In the genomic region with DNA sequence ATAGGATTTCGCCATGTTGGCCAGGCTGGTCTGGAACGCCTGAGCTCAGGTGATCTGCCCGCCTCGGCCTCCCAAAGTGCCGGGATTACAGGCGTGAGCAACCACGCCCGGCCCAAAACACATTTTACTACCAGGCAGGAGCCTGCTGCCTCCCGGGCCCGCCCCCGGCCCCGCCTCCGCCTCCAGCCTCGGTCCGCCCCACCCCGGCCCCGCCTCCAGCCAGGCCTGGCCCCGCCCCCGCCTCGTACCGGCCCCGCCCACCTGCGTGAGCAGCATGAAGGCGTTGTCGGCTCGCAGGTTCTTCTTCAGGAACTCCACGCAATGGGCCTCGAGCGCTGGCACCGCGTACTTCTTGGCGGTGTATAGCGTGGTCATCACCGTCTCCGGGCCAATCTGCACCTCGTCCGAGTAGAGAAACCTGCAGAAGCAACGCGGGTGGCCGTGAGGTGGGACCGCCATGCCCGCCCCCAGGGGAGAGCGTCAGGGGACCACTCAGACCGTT, we compare ENCODE assay signal across 17 cellular contexts. TPM values are rescaled to one million over a fixed set of nuclear protein-coding genes. Genes with fewer than 3 reads are reported as not detected.
A peak's percentile ranks its signal among the peaks of the same experiment; 100 is the strongest.
DNase-seq lines count a peak whose midpoint lies in the region; ATAC-seq and TF ChIP-seq lines count a peak whose summit lies in the region.
"Had no signal": no experiment of that assay in that cellular context is flagged by ENCODE, and none has a peak within 500 bp of the region (broad histone marks: within the 10 kb centered on the region; RNA-seq: fewer than 3 reads in every experiment).

No MANE protein-coding gene starts in this region.

- H3K27me3 Mint-ChIP-seq in activated B cell treated with CpG ODN at 0.5 μM for 24 hours = no peaks in the 10 kb centered on the region
- H3K27me3 Mint-ChIP-seq: central memory CD8-positive, alpha-beta T cell had no signal

- no peak overlapping the region for H3K4me3 Mint-ChIP-seq in activated B cell treated with CpG ODN at 0.5 μM for 24 hours
- H3K4me3 Mint-ChIP-seq: central memory CD8-positive, alpha-beta T cell had no signal

- H3K9ac ChIP-seq in DND-41 (ENCODE audit: low read depth, low read length) = no peak overlapping the region

- no peak overlapping the region for H3K4me2 ChIP-seq in DND-41 (ENCODE audit: insufficient read depth, low read length)

- no peak overlapping the region for H3K27ac Mint-ChIP-seq in activated B cell treated with CpG ODN at 0.5 μM for 24 hours

- H3K79me2 ChIP-seq in DND-41 (ENCODE audit: insufficient read depth, low read length) = peaks cover 8% of the 10 kb centered on the region

- TF ChIP-seq CTCF in DND-41 (IDR thresholded peaks at IDR 0.05; ENCODE audit: borderline replicate concordance, extremely low read depth, low read length, poor library complexity, severe bottlenecking) (no peak), activated B cell treated with CpG ODN at 0.5 μM for 24 hours (IDR thresholded peaks at IDR 0.05) (no peak)

- ATAC-seq in DND-41 (ENCODE audit: insufficient read depth, low read depth) = peak; percentile 47; the same call in 2 of the 3 replicates
- ATAC-seq in activated B cell treated with CpG ODN at 0.5 μM for 24 hours (ENCODE audit: low read depth) = peak; percentile 31
- peak; percentile 36 for ATAC-seq in left lobe of liver
- ATAC-seq in HG03460 (IDR thresholded peaks at IDR 0.05; ENCODE audit: unreplicated experiment) = no peak
- ATAC-seq in GM18517 (IDR thresholded peaks at IDR 0.05; ENCODE audit: unreplicated experiment) = no peak
- no peak for ATAC-seq in HG02840 (IDR thresholded peaks at IDR 0.05; ENCODE audit: low FRiP score, unreplicated experiment)
- ATAC-seq in GM21447 (IDR thresholded peaks at IDR 0.05; ENCODE audit: unreplicated experiment) = no peak
- ATAC-seq: GM12878 had no signal

- H3K27me3 ChIP-seq in DND-41 (ENCODE audit: insufficient read depth, low read length, poor library complexity) = no peaks in the 10 kb centered on the region
- H3K27me3 ChIP-seq: suprapubic skin had no signal

- no peaks in the 10 kb centered on the region for H3K4me1 ChIP-seq in DND-41 (ENCODE audit: insufficient read depth, low read length)
- H3K4me1 ChIP-seq: HAP-1, suprapubic skin had no signal

- CTCF ChIA-PET in activated B cell treated with CpG ODN at 0.5 μM for 24 hours (lab: Charles Lee) = no interaction called here

- no peak overlapping the region for H3K27ac ChIP-seq in DND-41 (ENCODE audit: low read length)
- H3K27ac ChIP-seq: epithelial cell of prostate, suprapubic skin had no signal

- H3K9me3 Mint-ChIP-seq in activated B cell treated with CpG ODN at 0.5 μM for 24 hours = no peaks in the 10 kb centered on the region
- H3K9me3 Mint-ChIP-seq: central memory CD8-positive, alpha-beta T cell had no signal

- H3K4me3 ChIP-seq in DND-41 (ENCODE audit: low read depth in 1 of 2, low read length in 2 of 2) = no peak overlapping the region
- H3K4me3 ChIP-seq: GM12878, HAP-1, suprapubic skin had no signal

- DNase-seq in AG08396 (ENCODE audit: low spot score) (peak; percentile 69), DND-41 (peak; percentile 37), activated B cell treated with CpG ODN at 0.5 μM for 24 hours (no peak), left lobe of liver (ENCODE audit: low spot score) (no peak)
- DNase-seq: activated naive CD4-positive, alpha-beta T cell treated with anti-CD3 and anti-CD28 coated beads, Interleukin-2, amount 50 U/mL, for 16 hours; NCI-H1417; posterior cingulate gyrus; SHP77 treated with DMSO at 0.1 percent for 48 hours had no signal

- H3K4me1 Mint-ChIP-seq in activated B cell treated with CpG ODN at 0.5 μM for 24 hours = peaks cover 2% of the 10 kb centered on the region
- H3K4me1 Mint-ChIP-seq: central memory CD8-positive, alpha-beta T cell had no signal

- peaks cover 31% of the 10 kb centered on the region for H4K20me1 ChIP-seq in DND-41 (ENCODE audit: insufficient read depth, low read length)

- POLR2A ChIA-PET in activated B cell treated with CpG ODN at 0.5 μM for 24 hours (lab: Charles Lee) = no interaction called here

- no peaks in the 10 kb centered on the region for H3K9me3 ChIP-seq in DND-41 (ENCODE audit: insufficient read depth, low read length, severe bottlenecking)
- H3K9me3 ChIP-seq: HAP-1, suprapubic skin had no signal

- intact Hi-C loops in activated B cell treated with CpG ODN at 0.5 μM for 24 hours (cut with micrococcal nuclease) = no loop called here

- peaks cover 59% of the 10 kb centered on the region for H3K36me3 Mint-ChIP-seq in activated B cell treated with CpG ODN at 0.5 μM for 24 hours (ENCODE audit: low read depth)

- no peak overlapping the region for H2AFZ ChIP-seq in DND-41 (ENCODE audit: low read depth, low read length)

- H3K36me3 ChIP-seq in DND-41 (ENCODE audit: insufficient read depth, low read length) = peaks cover 71% of the 10 kb centered on the region

RNA-seq across cellular contexts. Expression of a gene that starts 22.7 kb away (rescaled TPM):
- 55.1 and 57.3 TPM in 2 replicates for total RNA-seq in activated B cell treated with CpG ODN at 0.5 μM for 24 hours
- 25.9 TPM for total RNA-seq in left lobe of liver

RNA-seq across cellular contexts. Expression of a gene that starts 51.8 kb away (rescaled TPM):
- total RNA-seq in activated B cell treated with CpG ODN at 0.5 μM for 24 hours (83.1 and 89.1 TPM in 2 replicates), left lobe of liver (21.8 TPM)

RNA-seq across cellular contexts. Expression of a gene that starts 58.2 kb away (rescaled TPM):
- total RNA-seq in activated B cell treated with CpG ODN at 0.5 μM for 24 hours (1,134 and 1,197 TPM in 2 replicates), left lobe of liver (149 TPM)

Comparison
In these comparisons a context has a peak if more than half of its experiments do, and no peak if none do; other contexts are left out.
1. DNase-seq: peak in AG08396 (single experiment) and DND-41 (single experiment); none in activated B cell treated with CpG ODN at 0.5 μM for 24 hours (single experiment) and left lobe of liver (single experiment).
2. ATAC-seq: peak in DND-41 (single experiment), activated B cell treated with CpG ODN at 0.5 μM for 24 hours (single experiment) and left lobe of liver (single experiment); none in HG03460 (single experiment), GM18517 (single experiment), HG02840 (single experiment) and GM21447 (single experiment).